Comparison of ENCODE assay signal across 1 cellular context in the genomic region with DNA sequence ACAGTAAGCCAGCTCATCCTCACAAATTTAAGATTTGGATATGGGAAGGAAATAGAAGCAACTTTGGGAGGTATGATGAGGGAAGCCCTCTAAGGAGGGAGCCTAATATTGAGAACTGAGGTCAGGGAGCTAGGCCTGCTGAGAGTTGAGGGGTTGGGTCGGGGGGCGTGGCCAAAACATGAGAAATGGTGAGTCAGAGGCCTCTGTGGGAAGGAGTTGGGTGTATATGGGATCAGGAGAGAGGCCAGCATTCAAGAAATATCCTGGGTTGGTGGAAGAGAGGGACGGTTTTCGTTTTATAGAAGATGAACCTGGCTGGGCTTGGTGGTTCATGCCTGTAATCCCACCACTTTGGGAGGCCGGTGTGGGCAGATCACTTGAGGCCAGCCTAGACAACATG.
TF ChIP-seq lines count a peak whose summit lies in the region.

No MANE protein-coding gene starts in this region.

TF ChIP-seq in GM23338, 12 proteins besides CTCF, POLR2A, EP300 and RAD21 (continued from another document):
- TF ChIP-seq ETS1 (IDR thresholded peaks at IDR 0.05) (no peak), CREB1 (CRISPR knock-in tag; IDR thresholded peaks at IDR 0.05; ENCODE audit: low read depth) (no peak), ZNF114 (CRISPR knock-in tag; IDR thresholded peaks at IDR 0.05) (no peak), ZNF462 (CRISPR knock-in tag; IDR thresholded peaks at IDR 0.05) (no peak), REST (IDR thresholded peaks at IDR 0.05; ENCODE audit: unreplicated experiment) (no peak)
